Comparison of ENCODE assay signal across 1 cellular context in the genomic region with DNA sequence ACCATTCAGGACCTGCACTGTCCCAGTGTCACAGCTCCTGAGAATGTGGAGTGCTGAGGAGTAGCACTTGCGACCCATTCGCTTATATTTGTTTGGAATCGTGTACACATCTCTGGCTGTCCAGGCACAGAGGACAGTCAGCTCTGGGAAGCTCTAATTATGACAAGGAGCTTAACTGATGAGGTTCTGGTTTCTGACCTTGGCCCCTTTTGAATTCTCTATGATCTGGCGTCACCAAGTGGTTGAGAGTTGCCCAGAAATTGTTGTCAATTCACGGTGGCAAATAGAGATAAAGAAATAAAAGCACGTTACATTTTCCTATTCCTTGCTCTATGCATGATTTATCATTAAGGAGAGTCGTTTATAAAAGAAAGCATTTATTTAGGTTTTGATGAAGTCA.
TF ChIP-seq lines count a peak whose summit lies in the region.

No MANE protein-coding gene starts in this region.

TF ChIP-seq in HepG2, 621 proteins besides CTCF, POLR2A, EP300 and RAD21 (continued from another document):
- TF ChIP-seq, protein P1, sequence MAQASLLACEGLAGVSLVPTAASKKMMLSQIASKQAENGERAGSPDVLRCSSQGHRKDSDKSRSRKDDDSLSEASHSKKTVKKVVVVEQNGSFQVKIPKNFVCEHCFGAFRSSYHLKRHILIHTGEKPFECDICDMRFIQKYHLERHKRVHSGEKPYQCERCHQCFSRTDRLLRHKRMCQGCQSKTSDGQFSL (CRISPR knock-in tag; IDR thresholded peaks at IDR 0.05): no peak
- TF ChIP-seq HNRNPLL (IDR thresholded peaks at IDR 0.05; ENCODE audit: low read depth, low read length, poor library complexity, severe bottlenecking) (no peak), ZNF264 (CRISPR knock-in tag; IDR thresholded peaks at IDR 0.05) (0 out of 2 replicates have a peak, but pooled peaks have one; percentile 23), YEATS4 (CRISPR knock-in tag; IDR thresholded peaks at IDR 0.05; ENCODE audit: borderline replicate concordance) (no peak), SP4 (CRISPR knock-in tag; IDR thresholded peaks at IDR 0.05) (no peak), FIP1L1 (IDR thresholded peaks at IDR 0.05; ENCODE audit: borderline replicate concordance, insufficient read depth, low read depth, low read length) (no peak), DNMT3B (CRISPR knock-in tag; conservative IDR thresholded peaks at IDR 0.05) (no peak), MIER2 (CRISPR knock-in tag; IDR thresholded peaks at IDR 0.05) (no peak)
- TF ChIP-seq, protein P2, sequence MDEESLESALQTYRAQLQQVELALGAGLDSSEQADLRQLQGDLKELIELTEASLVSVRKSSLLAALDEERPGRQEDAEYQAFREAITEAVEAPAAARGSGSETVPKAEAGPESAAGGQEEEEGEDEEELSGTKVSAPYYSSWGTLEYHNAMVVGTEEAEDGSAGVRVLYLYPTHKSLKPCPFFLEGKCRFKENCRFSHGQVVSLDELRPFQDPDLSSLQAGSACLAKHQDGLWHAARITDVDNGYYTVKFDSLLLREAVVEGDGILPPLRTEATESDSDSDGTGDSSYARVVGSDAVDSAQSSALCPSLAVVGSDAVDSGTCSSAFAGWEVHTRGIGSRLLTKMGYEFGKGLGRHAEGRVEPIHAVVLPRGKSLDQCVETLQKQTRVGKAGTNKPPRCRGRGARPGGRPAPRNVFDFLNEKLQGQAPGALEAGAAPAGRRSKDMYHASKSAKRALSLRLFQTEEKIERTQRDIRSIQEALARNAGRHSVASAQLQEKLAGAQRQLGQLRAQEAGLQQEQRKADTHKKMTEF (CRISPR knock-in tag; IDR thresholded peaks at IDR 0.05): peak; percentile 47; the same call in 1 of the 2 replicates
- TF ChIP-seq, protein P3, sequence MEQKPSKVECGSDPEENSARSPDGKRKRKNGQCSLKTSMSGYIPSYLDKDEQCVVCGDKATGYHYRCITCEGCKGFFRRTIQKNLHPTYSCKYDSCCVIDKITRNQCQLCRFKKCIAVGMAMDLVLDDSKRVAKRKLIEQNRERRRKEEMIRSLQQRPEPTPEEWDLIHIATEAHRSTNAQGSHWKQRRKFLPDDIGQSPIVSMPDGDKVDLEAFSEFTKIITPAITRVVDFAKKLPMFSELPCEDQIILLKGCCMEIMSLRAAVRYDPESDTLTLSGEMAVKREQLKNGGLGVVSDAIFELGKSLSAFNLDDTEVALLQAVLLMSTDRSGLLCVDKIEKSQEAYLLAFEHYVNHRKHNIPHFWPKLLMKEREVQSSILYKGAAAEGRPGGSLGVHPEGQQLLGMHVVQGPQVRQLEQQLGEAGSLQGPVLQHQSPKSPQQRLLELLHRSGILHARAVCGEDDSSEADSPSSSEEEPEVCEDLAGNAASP (CRISPR knock-in tag; IDR thresholded peaks at IDR 0.05; ENCODE audit: borderline replicate concordance): no peak
